Comparison of ENCODE assay signal across 23 cellular contexts in the genomic region with DNA sequence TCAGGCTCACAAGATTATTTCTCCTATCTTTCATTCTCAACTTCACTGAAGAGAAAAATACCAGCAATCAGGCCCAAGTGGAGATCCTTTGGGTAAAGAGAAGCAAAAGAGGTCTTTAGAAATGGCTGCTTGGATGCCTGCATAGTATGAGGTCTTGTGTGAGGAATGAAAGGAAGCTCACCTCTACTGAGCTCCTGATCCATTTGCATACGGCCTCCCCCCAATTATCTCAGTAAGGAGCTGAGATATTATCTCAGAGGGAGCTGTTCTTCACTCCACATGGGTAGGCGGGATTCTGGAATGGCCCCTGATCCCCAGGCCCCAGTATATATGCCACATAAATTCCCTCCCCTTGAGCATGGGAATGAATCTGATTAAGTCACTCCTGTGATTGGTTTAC.
"Had no signal": no experiment of that assay in that cellular context is flagged by ENCODE, and none has a peak within 500 bp of the region (broad histone marks: within the 10 kb centered on the region; RNA-seq: fewer than 3 reads in every experiment).

No MANE protein-coding gene starts in this region.

- H3K4me3 ChIP-seq: K562 had no signal

- H3K4me1 Mint-ChIP-seq: activated CD4-positive, alpha-beta T cell treated with anti-CD3 and anti-CD28 coated beads, Interleukin-2, amount 10 ng/mL, durations not matched to agents 7 days and 5 days; activated T-helper 17 cell treated with anti-CD3 and anti-CD28 coated beads, Interleukin-2, amount 50 U/mL, for 72 hours; T-helper 17 cell had no signal

- H3K9me3 Mint-ChIP-seq: activated CD4-positive, alpha-beta memory T cell treated with anti-CD3 and anti-CD28 coated beads for 36 hours; activated CD4-positive, alpha-beta T cell treated with anti-CD3 and anti-CD28 coated beads, Interleukin-2, amount 10 ng/mL, durations not matched to agents 7 days and 5 days; activated naive CD4-positive, alpha-beta T cell treated with anti-CD3 and anti-CD28 coated beads for 36 hours; activated T-helper 17 cell treated with anti-CD3 and anti-CD28 coated beads, Interleukin-2, amount 50 U/mL, for 72 hours had no signal

- H3K36me3 Mint-ChIP-seq: activated CD4-positive, alpha-beta memory T cell treated with anti-CD3 and anti-CD28 coated beads for 36 hours; activated naive CD8-positive, alpha-beta T cell; brain had no signal

- H3K4me3 Mint-ChIP-seq: activated CD4-positive, alpha-beta memory T cell treated with anti-CD3 and anti-CD28 coated beads for 36 hours; activated CD4-positive, alpha-beta T cell treated with anti-CD3 and anti-CD28 coated beads, Interleukin-2, amount 10 ng/mL, durations not matched to agents 7 days and 5 days; activated naive CD4-positive, alpha-beta T cell treated with anti-CD3 and anti-CD28 coated beads for 36 hours; activated naive CD8-positive, alpha-beta T cell; activated T-helper 17 cell treated with anti-CD3 and anti-CD28 coated beads, Interleukin-2, amount 50 U/mL, for 72 hours; brain; T-helper 17 cell had no signal

- ATAC-seq: activated T-helper 17 cell treated with anti-CD3 and anti-CD28 coated beads, Interleukin-2, amount 50 U/mL, for 72 hours; K562; PC-3; T-helper 17 cell had no signal

- DNase-seq: activated CD4-positive, alpha-beta memory T cell treated with anti-CD3 and anti-CD28 coated beads for 36 hours; activated CD4-positive, alpha-beta T cell treated with anti-CD3 and anti-CD28 coated beads, Interleukin-2, amount 10 ng/mL, durations not matched to agents 7 days and 5 days; activated CD4-positive, CD25-positive, alpha-beta regulatory T cell; activated CD8-positive, alpha-beta memory T cell treated with anti-CD3 and anti-CD28 coated beads for 24 hours; activated gamma-delta T cell; activated naive CD4-positive, alpha-beta T cell treated with anti-CD3 and anti-CD28 coated beads for 36 hours; activated T-cell treated with anti-CD3 and anti-CD28 coated beads, Interleukin-2, amount 50 U/mL, for 48 hours; amygdala; Karpas-422; MM.1S; NCI-H1105; NCI-H1436 treated with DMSO at 0.1 percent for 48 hours; NCI-H187; NCI-H2081; NCI-H524; PC-3; SHP77 treated with DMSO at 0.1 percent for 48 hours; T-helper 17 cell; T-helper 9 cell had no signal

- H3K27ac Mint-ChIP-seq: activated CD4-positive, alpha-beta memory T cell treated with anti-CD3 and anti-CD28 coated beads for 36 hours; activated CD4-positive, alpha-beta T cell treated with anti-CD3 and anti-CD28 coated beads, Interleukin-2, amount 10 ng/mL, durations not matched to agents 7 days and 5 days; activated naive CD4-positive, alpha-beta T cell treated with anti-CD3 and anti-CD28 coated beads for 36 hours; activated naive CD8-positive, alpha-beta T cell; activated T-helper 17 cell treated with anti-CD3 and anti-CD28 coated beads, Interleukin-2, amount 50 U/mL, for 72 hours; T-helper 17 cell had no signal

- H3K27me3 Mint-ChIP-seq: activated CD4-positive, alpha-beta memory T cell treated with anti-CD3 and anti-CD28 coated beads for 36 hours; activated CD4-positive, alpha-beta T cell treated with anti-CD3 and anti-CD28 coated beads, Interleukin-2, amount 10 ng/mL, durations not matched to agents 7 days and 5 days; activated naive CD8-positive, alpha-beta T cell; activated T-helper 17 cell treated with anti-CD3 and anti-CD28 coated beads, Interleukin-2, amount 50 U/mL, for 72 hours; T-helper 17 cell had no signal
